Comparison of ENCODE assay signal across 8 cellular contexts in the genomic region with DNA sequence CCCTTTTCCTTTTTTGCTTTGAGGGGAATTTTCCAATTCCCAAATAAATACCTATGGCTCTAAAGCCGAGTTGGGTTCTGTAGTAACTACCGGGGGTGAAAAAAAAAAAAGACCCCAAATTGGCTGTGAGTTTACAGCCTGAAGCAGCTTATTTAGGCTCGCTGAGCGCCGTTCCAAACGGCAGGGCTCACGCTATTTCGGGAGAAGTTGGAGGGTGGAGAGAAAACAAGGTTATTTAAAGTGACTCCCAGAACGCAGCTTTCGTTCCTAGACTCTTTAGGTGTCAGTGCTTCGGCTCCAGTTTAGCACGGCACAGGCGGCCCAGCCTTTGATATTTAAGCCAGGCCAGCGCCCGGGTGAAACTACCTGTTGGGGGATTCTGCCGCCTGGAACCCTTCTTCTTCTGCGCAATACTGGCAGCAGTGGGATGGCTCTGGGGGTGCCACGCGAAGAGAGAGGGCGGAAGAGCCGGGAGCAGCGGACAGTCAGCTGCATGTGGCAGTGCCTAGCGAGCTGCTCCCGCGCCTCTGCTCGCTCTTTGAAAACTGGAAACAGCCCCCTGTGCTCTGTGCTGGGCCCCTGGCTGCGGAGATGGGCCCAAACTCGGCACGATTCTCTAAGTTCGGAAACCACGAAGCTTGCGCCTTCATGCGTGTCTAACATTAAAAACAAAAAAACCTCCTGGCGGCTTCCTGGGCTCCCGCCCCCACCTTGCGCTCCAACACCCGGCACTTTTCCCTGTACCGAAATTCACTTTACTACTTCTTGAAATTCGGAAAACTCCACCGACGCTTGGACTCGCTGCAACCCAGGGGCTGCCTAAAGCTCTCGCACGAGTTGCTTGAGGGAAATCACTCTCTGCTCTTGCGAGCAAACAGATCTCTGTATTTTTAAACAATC. TPM values are rescaled to one million over a fixed set of nuclear protein-coding genes. Genes with fewer than 3 reads are reported as not detected.
DNase-seq lines count a peak whose midpoint lies in the region; ATAC-seq and TF ChIP-seq lines count a peak whose summit lies in the region.

No MANE protein-coding gene starts in this region.

- H3K4me3 ChIP-seq in ectodermal cell (ENCODE audit: insufficient read depth, low read depth, low read length) (peak overlapping the region; percentile 36), liver (ENCODE audit: low read depth in 1 of 3, low read length in 3 of 3) (peak overlapping the region; percentile 51 to 59 (median 54))

- TF ChIP-seq RAD21 in liver (IDR thresholded peaks at IDR 0.05): no peak

- TF ChIP-seq CTCF in liver (IDR thresholded peaks at IDR 0.05; ENCODE audit: low read depth, low read length, missing input control): no peak

- H3K9me3 ChIP-seq in ectodermal cell (ENCODE audit: control insufficient read depth, low read length): no peaks in the 10 kb centered on the region
- peaks cover 0 to 3% (median 0%) of the 10 kb centered on the region in 4 donors for H3K9me3 ChIP-seq in liver (ENCODE audit: control insufficient read depth in 4 of 4, low read length in 3 of 4)

- H3K27me3 ChIP-seq in ectodermal cell (ENCODE audit: control insufficient read depth, insufficient read depth, low read length, poor library complexity, severe bottlenecking) (peaks cover 99% of the 10 kb centered on the region), liver (ENCODE audit: control insufficient read depth in 4 of 4, insufficient read depth in 4 of 4, low read length in 3 of 4) (peaks cover 0 to 38% (median 10%) of the 10 kb centered on the region in 4 donors)

- ATAC-seq in GM18520 (IDR thresholded peaks at IDR 0.05; ENCODE audit: unreplicated experiment): no peak

- 0 to 1% methylated on average over 45 of the region's 45 CpGs for WGBS in ectodermal cell, 2 experiments
- 2% methylated on average over 45 of the region's 45 CpGs for WGBS in liver

- H3K36me3 ChIP-seq in ectodermal cell (ENCODE audit: control insufficient read depth, insufficient read depth, low read length) (no peaks in the 10 kb centered on the region), liver (ENCODE audit: control insufficient read depth in 4 of 4, insufficient read depth in 3 of 4, low read depth in 1 of 4, low read length in 3 of 4) (no peaks in the 10 kb centered on the region)

- H3K4me1 ChIP-seq in ectodermal cell (ENCODE audit: control insufficient read depth, insufficient read depth, low read length): peaks cover 57% of the 10 kb centered on the region
- peaks cover 13 to 56% (median 41%) of the 10 kb centered on the region in 4 donors for H3K4me1 ChIP-seq in liver (ENCODE audit: control insufficient read depth in 4 of 4, insufficient read depth in 4 of 4, low read length in 3 of 4)

- no peak overlapping the region for H3K9ac ChIP-seq in liver (ENCODE audit: low read depth in 1 of 2, low read length in 2 of 2)

- peak; percentile 30 for DNase-seq in NCI-H526 treated with DMSO at 0.1 percent for 48 hours (lab: John Stamatoyannopoulos, UW)
- DNase-seq in superior temporal gyrus (ENCODE audit: extremely low spot score): peak; percentile 67
- no peak for DNase-seq in stimulated activated CD4-positive, alpha-beta T cell treated with anti-CD3 and anti-CD28 coated beads, Interleukin-4, amount 100 ng/mL, for 1 hour
- DNase-seq in occipital lobe (lab: John Stamatoyannopoulos, UW): no peak
- no peak for DNase-seq in NCI-H1694 treated with DMSO at 0.1 percent for 48 hours (lab: John Stamatoyannopoulos, UW)

- H3K27ac ChIP-seq in ectodermal cell (ENCODE audit: insufficient read depth, low read depth, low read length, poor library complexity, severe bottlenecking) (no peak overlapping the region), liver (ENCODE audit: low read depth in 1 of 2, low read length in 2 of 2) (peak overlapping the region in 1 of 2 donors; percentile 41)

TF ChIP-seq in liver, 16 proteins besides CTCF, POLR2A, EP300 and RAD21:
- TF ChIP-seq, protein P1, sequence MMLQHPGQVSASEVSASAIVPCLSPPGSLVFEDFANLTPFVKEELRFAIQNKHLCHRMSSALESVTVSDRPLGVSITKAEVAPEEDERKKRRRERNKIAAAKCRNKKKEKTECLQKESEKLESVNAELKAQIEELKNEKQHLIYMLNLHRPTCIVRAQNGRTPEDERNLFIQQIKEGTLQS (IDR thresholded peaks at IDR 0.05): no peak
- no peak for TF ChIP-seq HNF4A (conservative IDR thresholded peaks at IDR 0.05)
- TF ChIP-seq FOXA2 (IDR thresholded peaks at IDR 0.05): no peak
- no peak for TF ChIP-seq GABPA (IDR thresholded peaks at IDR 0.05 in 1 of 2, conservative IDR thresholded peaks at IDR 0.05 in 1 of 2)
- no peak for TF ChIP-seq HNF4G (IDR thresholded peaks at IDR 0.05)
- TF ChIP-seq, protein P2, sequence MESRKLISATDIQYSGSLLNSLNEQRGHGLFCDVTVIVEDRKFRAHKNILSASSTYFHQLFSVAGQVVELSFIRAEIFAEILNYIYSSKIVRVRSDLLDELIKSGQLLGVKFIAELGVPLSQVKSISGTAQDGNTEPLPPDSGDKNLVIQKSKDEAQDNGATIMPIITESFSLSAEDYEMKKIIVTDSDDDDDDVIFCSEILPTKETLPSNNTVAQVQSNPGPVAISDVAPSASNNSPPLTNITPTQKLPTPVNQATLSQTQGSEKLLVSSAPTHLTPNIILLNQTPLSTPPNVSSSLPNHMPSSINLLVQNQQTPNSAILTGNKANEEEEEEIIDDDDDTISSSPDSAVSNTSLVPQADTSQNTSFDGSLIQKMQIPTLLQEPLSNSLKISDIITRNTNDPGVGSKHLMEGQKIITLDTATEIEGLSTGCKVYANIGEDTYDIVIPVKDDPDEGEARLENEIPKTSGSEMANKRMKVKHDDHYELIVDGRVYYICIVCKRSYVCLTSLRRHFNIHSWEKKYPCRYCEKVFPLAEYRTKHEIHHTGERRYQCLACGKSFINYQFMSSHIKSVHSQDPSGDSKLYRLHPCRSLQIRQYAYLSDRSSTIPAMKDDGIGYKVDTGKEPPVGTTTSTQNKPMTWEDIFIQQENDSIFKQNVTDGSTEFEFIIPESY (IDR thresholded peaks at IDR 0.05): no peak
- no peak for TF ChIP-seq FOXA1 (IDR thresholded peaks at IDR 0.05)
- no peak for TF ChIP-seq RXRA (IDR thresholded peaks at IDR 0.05)
- TF ChIP-seq EGR1 (IDR thresholded peaks at IDR 0.05; ENCODE audit: low read depth in 2 of 2): no peak
- no peak for TF ChIP-seq NR2F2 (IDR thresholded peaks at IDR 0.05)
- TF ChIP-seq TAF1 (conservative IDR thresholded peaks at IDR 0.05): no peak
- no peak for TF ChIP-seq REST (IDR thresholded peaks at IDR 0.05)
- no peak for TF ChIP-seq MAX (IDR thresholded peaks at IDR 0.05)
- TF ChIP-seq YY1 (IDR thresholded peaks at IDR 0.05): no peak
- TF ChIP-seq JUND (IDR thresholded peaks at IDR 0.05): no peak
- TF ChIP-seq SP1 (IDR thresholded peaks at IDR 0.05): no peak
TF ChIP-seq in liver: peak in this region for 0.

RNA-seq across cellular contexts. Expression of gene NFIB, which starts 34.5 kb away (rescaled TPM):
- polyA plus RNA-seq in ectodermal cell (2013, experiment 1 of 4): 0.22 TPM
- 0.25 TPM for polyA plus RNA-seq in ectodermal cell (2013, experiment 2 of 4)
- 0.64 TPM for polyA plus RNA-seq in ectodermal cell (2013, experiment 3 of 4)
- polyA plus RNA-seq in ectodermal cell (2013, experiment 4 of 4): 0.65 TPM
- total RNA-seq in liver: 10 to 100 TPM in 1 of 2 donors, 1 to 10 TPM in 1; 3.2 to 23.2 TPM
- polyA plus RNA-seq in liver: 10 to 100 TPM in 1 of 2 donors, 1 to 10 TPM in 1; 4.2 to 11.7 TPM
- total RNA-seq in occipital lobe: 159 TPM

Comparison
In these comparisons a context has a peak if more than half of its experiments do, and no peak if none do; other contexts are left out.
1. DNase-seq: peak in NCI-H526 treated with DMSO at 0.1 percent for 48 hours (single experiment) and superior temporal gyrus (single experiment); none in stimulated activated CD4-positive, alpha-beta T cell treated with anti-CD3 and anti-CD28 coated beads, Interleukin-4, amount 100 ng/mL, for 1 hour (single experiment), occipital lobe (single experiment) and NCI-H1694 treated with DMSO at 0.1 percent for 48 hours (single experiment).